ENCODE assay signal across 19 cellular contexts in the genomic region with DNA sequence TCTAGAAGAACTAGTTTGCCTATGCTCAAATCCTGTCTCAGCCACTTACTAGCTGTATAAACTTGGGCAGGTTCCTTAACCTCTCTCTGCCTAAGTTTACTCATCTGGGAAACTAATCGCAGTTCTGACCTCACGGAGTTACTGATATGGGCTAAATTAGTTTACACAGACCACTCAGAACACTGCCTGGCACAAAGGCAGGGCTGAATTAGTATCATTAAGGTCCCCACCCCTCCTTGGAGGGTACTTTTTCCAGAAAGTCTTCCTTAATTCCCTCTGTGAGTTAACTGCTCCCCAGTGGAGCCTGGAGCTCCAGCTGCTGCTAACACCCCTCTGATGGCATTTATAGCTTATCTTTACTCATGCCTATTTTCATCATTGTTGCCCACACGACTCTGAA. TPM values are rescaled to one million over a fixed set of nuclear protein-coding genes. Genes with fewer than 3 reads are reported as not detected.
A peak's percentile ranks its signal among the peaks of the same experiment; 100 is the strongest.
DNase-seq lines count a peak whose midpoint lies in the region; ATAC-seq and TF ChIP-seq lines count a peak whose summit lies in the region.
"Had no signal": no experiment of that assay in that cellular context is flagged by ENCODE, and none has a peak within 500 bp of the region (broad histone marks: within the 10 kb centered on the region; RNA-seq: fewer than 3 reads in every experiment).

No MANE protein-coding gene starts in this region.

- H3K36me3 ChIP-seq in GM23338 (ENCODE audit: insufficient read depth) (no peaks in the 10 kb centered on the region), iPS-20b (ENCODE audit: insufficient read depth, low read depth, low read length) (peaks cover 23% of the 10 kb centered on the region), neural progenitor cell (no peaks in the 10 kb centered on the region)
- H3K36me3 ChIP-seq: ascending aorta, prostate gland had no signal

- peak overlapping the region; percentile 57; the same call in 1 of the 2 replicates for H3K4me2 ChIP-seq in GM23338
- H3K4me2 ChIP-seq in neural progenitor cell = no peak overlapping the region

- peaks cover 90% of the 10 kb centered on the region for H3K4me1 Mint-ChIP-seq in GM23338
- H3K4me1 Mint-ChIP-seq in activated T-helper 17 cell treated with anti-CD3 and anti-CD28 coated beads, Interleukin-2, amount 50 U/mL, for 72 hours = peaks cover 18% of the 10 kb centered on the region
- H3K4me1 Mint-ChIP-seq in neural progenitor cell = peaks cover 60% of the 10 kb centered on the region

- H3K27ac ChIP-seq in GM23338 (ENCODE audit: low read depth) (peak overlapping the region; percentile 62; the same call in 1 of the 2 replicates), iPS-20b (ENCODE audit: low read length) (no peak overlapping the region), neural progenitor cell (no peak overlapping the region)
- H3K27ac ChIP-seq: ascending aorta, prostate gland had no signal

- H3K9me3 ChIP-seq in iPS-20b (ENCODE audit: insufficient read depth, low read depth, low read length) (no peaks in the 10 kb centered on the region), neural progenitor cell (ENCODE audit: low read depth) (no peaks in the 10 kb centered on the region)
- H3K9me3 ChIP-seq: ascending aorta, prostate gland had no signal

- H3K4me1 ChIP-seq in GM23338 (ENCODE audit: insufficient read depth) (peaks cover 82% of the 10 kb centered on the region), iPS-20b (ENCODE audit: insufficient read depth, low read length) (peaks cover 26% of the 10 kb centered on the region), neural progenitor cell (peaks cover 21% of the 10 kb centered on the region)
- H3K4me1 ChIP-seq: ascending aorta had no signal

- H3K27me3 ChIP-seq in GM23338 (ENCODE audit: insufficient read depth) (no peaks in the 10 kb centered on the region), iPS-20b (ENCODE audit: insufficient read depth, low read length) (no peaks in the 10 kb centered on the region), neural progenitor cell (no peaks in the 10 kb centered on the region)
- H3K27me3 ChIP-seq: ascending aorta had no signal

- peaks cover 19% of the 10 kb centered on the region for H3K27me3 Mint-ChIP-seq in GM23338 (ENCODE audit: insufficient read depth, low read depth, poor library complexity)
- H3K27me3 Mint-ChIP-seq in activated T-helper 17 cell treated with anti-CD3 and anti-CD28 coated beads, Interleukin-2, amount 50 U/mL, for 72 hours = no peaks in the 10 kb centered on the region
- peaks cover 2% of the 10 kb centered on the region for H3K27me3 Mint-ChIP-seq in neural progenitor cell (ENCODE audit: insufficient read depth, low read depth)
- H3K27me3 Mint-ChIP-seq: activated B cell treated with CpG ODN at 0.5 μM for 24 hours; activated CD4-positive, alpha-beta memory T cell treated with anti-CD3 and anti-CD28 coated beads for 36 hours; CD4-positive, alpha-beta memory T cell had no signal

- no peak overlapping the region for H3K4me3 ChIP-seq in GM23338
- H3K4me3 ChIP-seq in iPS-20b (ENCODE audit: low read length) = no peak overlapping the region
- H3K4me3 ChIP-seq in neural progenitor cell = no peak overlapping the region
- H3K4me3 ChIP-seq: ascending aorta, prostate gland had no signal

- ATAC-seq in GM23338 (no peak), HG03354 (IDR thresholded peaks at IDR 0.05; ENCODE audit: poor library complexity, severe bottlenecking, unreplicated experiment) (no peak)
- ATAC-seq in activated T-helper 17 cell treated with anti-CD3 and anti-CD28 coated beads, Interleukin-2, amount 50 U/mL, for 72 hours (replicated peaks) = no peak
- ATAC-seq: HCT116 had no signal

- H3K4me3 Mint-ChIP-seq in GM23338 (peak overlapping the region; percentile 12; the same call in 1 of the 3 replicates), neural progenitor cell (no peak overlapping the region)
- H3K4me3 Mint-ChIP-seq in activated T-helper 17 cell treated with anti-CD3 and anti-CD28 coated beads, Interleukin-2, amount 50 U/mL, for 72 hours = no peak overlapping the region
- H3K4me3 Mint-ChIP-seq: activated B cell treated with CpG ODN at 0.5 μM for 24 hours; activated CD4-positive, alpha-beta memory T cell treated with anti-CD3 and anti-CD28 coated beads for 36 hours had no signal

- H3K36me3 Mint-ChIP-seq in GM23338 (ENCODE audit: low read depth) = peaks cover 14% of the 10 kb centered on the region; the same call in 2 of the 3 replicates
- H3K36me3 Mint-ChIP-seq in activated T-helper 17 cell treated with anti-CD3 and anti-CD28 coated beads, Interleukin-2, amount 50 U/mL, for 72 hours (ENCODE audit: low read depth) = peaks cover 16% of the 10 kb centered on the region
- peaks cover 19% of the 10 kb centered on the region for H3K36me3 Mint-ChIP-seq in neural progenitor cell

- peaks cover 100% of the 10 kb centered on the region for H3K79me2 ChIP-seq in GM23338 (replicated peaks; ENCODE audit: insufficient read depth)
- H3K79me2 ChIP-seq in neural progenitor cell (ENCODE audit: low read depth) = peaks cover 100% of the 10 kb centered on the region

- DNase-seq in GM23338 (ENCODE audit: low spot score) (no peak), neural progenitor cell (ENCODE audit: low spot score) (no peak), UCSD-AML1 (lab: John Stamatoyannopoulos, UW; ENCODE audit: unreplicated experiment) (no peak)
- no peak for DNase-seq in activated naive CD4-positive, alpha-beta T cell (lab: John Stamatoyannopoulos, UW)
- DNase-seq: activated B cell treated with CpG ODN at 0.5 μM for 24 hours; activated CD4-positive, alpha-beta memory T cell treated with anti-CD3 and anti-CD28 coated beads for 36 hours; CD4-positive, alpha-beta memory T cell; DMS53; effector memory CD4-positive, alpha-beta T cell; GF-D8; MV-4-11; NCI-H1930; T-helper 9 cell had no signal

- no peak overlapping the region for H2AFZ ChIP-seq in GM23338
- no peak overlapping the region for H2AFZ ChIP-seq in neural progenitor cell (replicated peaks)

- H3K9ac ChIP-seq in iPS-20b (ENCODE audit: low read depth, low read length) (peak overlapping the region; percentile 42; the same call in 1 of the 2 replicates), neural progenitor cell (no peak overlapping the region)

- H3K9me2 ChIP-seq in GM23338 (ENCODE audit: insufficient read depth) = 0 out of 2 replicates have a peak, but pooled peaks cover 2% of the 10 kb centered on the region

- no peak for TF ChIP-seq CTCF in GM23338 (conservative IDR thresholded peaks at IDR 0.05; ENCODE audit: low read depth in 2 of 2)
- no peak for TF ChIP-seq CTCF in neural progenitor cell (IDR thresholded peaks at IDR 0.05)

- H3K27ac Mint-ChIP-seq in GM23338 = peak overlapping the region; percentile 84; the same call in 1 of the 2 replicates
- H3K27ac Mint-ChIP-seq in activated T-helper 17 cell treated with anti-CD3 and anti-CD28 coated beads, Interleukin-2, amount 50 U/mL, for 72 hours = peak overlapping the region; percentile 17
- peak overlapping the region; percentile 48 for H3K27ac Mint-ChIP-seq in neural progenitor cell
- H3K27ac Mint-ChIP-seq: activated B cell treated with CpG ODN at 0.5 μM for 24 hours; activated CD4-positive, alpha-beta memory T cell treated with anti-CD3 and anti-CD28 coated beads for 36 hours had no signal

- H3F3A ChIP-seq in GM23338 (replicated peaks; ENCODE audit: low read depth) (peaks cover 6% of the 10 kb centered on the region; the same call in 1 of the 2 replicates), neural progenitor cell (ENCODE audit: low read depth) (peaks cover 15% of the 10 kb centered on the region)

- H3K9me3 Mint-ChIP-seq in GM23338 (no peaks in the 10 kb centered on the region), neural progenitor cell (no peaks in the 10 kb centered on the region)
- no peaks in the 10 kb centered on the region for H3K9me3 Mint-ChIP-seq in activated T-helper 17 cell treated with anti-CD3 and anti-CD28 coated beads, Interleukin-2, amount 50 U/mL, for 72 hours
- H3K9me3 Mint-ChIP-seq: activated B cell treated with CpG ODN at 0.5 μM for 24 hours; activated CD4-positive, alpha-beta memory T cell treated with anti-CD3 and anti-CD28 coated beads for 36 hours; CD4-positive, alpha-beta memory T cell had no signal

- H4K20me1 ChIP-seq in GM23338 (replicated peaks; ENCODE audit: insufficient read depth) = peaks cover 47% of the 10 kb centered on the region
- H4K20me1 ChIP-seq in neural progenitor cell (ENCODE audit: low read depth) = peaks cover 100% of the 10 kb centered on the region

TF ChIP-seq in GM23338, 12 proteins besides CTCF, POLR2A, EP300 and RAD21 (continues in another document):
- no peak for TF ChIP-seq CREB1 (CRISPR knock-in tag; IDR thresholded peaks at IDR 0.05; ENCODE audit: low read depth)

RNA-seq across cellular contexts. Expression of a gene that starts 40.3 kb away (rescaled TPM):
- total RNA-seq in GM23338 (2014; rRNA removed; shearing (Covaris generic)) = 47.4 and 59.5 TPM in 2 replicates
- polyA plus RNA-seq in GM23338 (2016; fragmentation: Nextera tagmentation; extraction: Ambion mirVana) = 68.6 and 82.3 TPM in 2 replicates
- 10 to 100 TPM; 40.3 to 56.3 TPM for total RNA-seq in activated T-helper 17 cell treated with anti-CD3 and anti-CD28 coated beads, Interleukin-2, amount 50 U/mL, for 72 hours
- total RNA-seq in neural progenitor cell (ENCODE audit: low replicate concordance) = 53.0 and 86.1 TPM in 2 replicates

Comparison
In these comparisons a context has a peak if more than half of its experiments do, and no peak if none do; other contexts are left out.
1. H3K27ac Mint-ChIP-seq: peak in every context shown above with its lines; median percentile 84 in GM23338; 48 in neural progenitor cell; 17 in activated T-helper 17 cell treated with anti-CD3 and anti-CD28 coated beads, Interleukin-2, amount 50 U/mL, for 72 hours.